ENCODE assay signal across 8 cellular contexts in genomic region chr6:142820336-142821016, GRCh38.
DNase-seq lines count a peak whose midpoint lies in the region; ATAC-seq, FAIRE-seq and TF ChIP-seq lines count a peak whose summit lies in the region.

No MANE protein-coding gene starts in this region.

- H3K4me1 ChIP-seq in kidney (ENCODE audit: control insufficient read depth in 1 of 2, insufficient read depth in 1 of 2, low read depth in 1 of 2, low read length in 2 of 2) = peaks cover 4 to 22% of the 10 kb centered on the region in 2 donors
- H3K4me1 ChIP-seq in thyroid gland = peaks cover 17 to 26% of the 10 kb centered on the region in 2 donors

- FAIRE-seq in kidney (lab: Jason Lieb, UNC) = no peak
- no peak for FAIRE-seq in D721Med (lab: Jason Lieb, UNC)

- peaks cover 28% of the 10 kb centered on the region for H3K36me3 Mint-ChIP-seq in activated CD4-positive, alpha-beta T cell treated with anti-CD3 and anti-CD28 coated beads, Interleukin-2, amount 10 ng/mL, durations not matched to agents 7 days and 5 days (ENCODE audit: low read depth)
- peaks cover 27% of the 10 kb centered on the region for H3K36me3 Mint-ChIP-seq in activated T-helper 1 cell treated with anti-CD3 and anti-CD28 coated beads, Interleukin-12 subunit alpha, Interleukin-12 subunit beta, Interleukin-2, Interleukin-4 antibody, amounts not matched to agents 30 ng/mL and 10 ng/mL and 1 ng/mL, durations not matched to agents 14 hours and 24 hours and 36 hours (ENCODE audit: low read depth)

- peak overlapping the region; percentile 91 for H3K27ac Mint-ChIP-seq in activated CD4-positive, alpha-beta T cell treated with anti-CD3 and anti-CD28 coated beads, Interleukin-2, amount 10 ng/mL, durations not matched to agents 7 days and 5 days
- H3K27ac Mint-ChIP-seq in activated T-helper 1 cell treated with anti-CD3 and anti-CD28 coated beads, Interleukin-12 subunit alpha, Interleukin-12 subunit beta, Interleukin-2, Interleukin-4 antibody, amounts not matched to agents 30 ng/mL and 10 ng/mL and 1 ng/mL, durations not matched to agents 14 hours and 24 hours and 36 hours = peak overlapping the region; percentile 98

- ATAC-seq in GM21360 (IDR thresholded peaks at IDR 0.05; ENCODE audit: unreplicated experiment) = no peak

- peak overlapping the region in 1 of 2 donors; percentile 55 for H3K27ac ChIP-seq in kidney (ENCODE audit: low read depth in 2 of 2, low read length in 2 of 2)
- peak overlapping the region in 2 of 3 donors; percentile 13 to 43 for H3K27ac ChIP-seq in thyroid gland

- CTCF ChIA-PET in activated CD4-positive, alpha-beta T cell treated with anti-CD3 and anti-CD28 coated beads, Interleukin-2, amount 10 ng/mL, durations not matched to agents 7 days and 5 days (lab: Charles Lee) = interaction anchor here (0.7 to 7.7 kb wide), 3 partner anchors 11 to 26 kb away, joined by 3 to 46 read pairs (median 5); no protein-coding TSS in a partner anchor

- POLR2A ChIA-PET in activated CD4-positive, alpha-beta T cell treated with anti-CD3 and anti-CD28 coated beads, Interleukin-2, amount 10 ng/mL, durations not matched to agents 7 days and 5 days (lab: Charles Lee) = no interaction called here

- no peaks in the 10 kb centered on the region for H3K27me3 Mint-ChIP-seq in activated CD4-positive, alpha-beta T cell treated with anti-CD3 and anti-CD28 coated beads, Interleukin-2, amount 10 ng/mL, durations not matched to agents 7 days and 5 days
- H3K27me3 Mint-ChIP-seq in activated T-helper 1 cell treated with anti-CD3 and anti-CD28 coated beads, Interleukin-12 subunit alpha, Interleukin-12 subunit beta, Interleukin-2, Interleukin-4 antibody, amounts not matched to agents 30 ng/mL and 10 ng/mL and 1 ng/mL, durations not matched to agents 14 hours and 24 hours and 36 hours (ENCODE audit: insufficient read depth) = peaks cover 3% of the 10 kb centered on the region

- intact Hi-C loops in activated T-helper 1 cell treated with anti-CD3 and anti-CD28 coated beads, Interleukin-12 subunit alpha, Interleukin-12 subunit beta, Interleukin-2, Interleukin-4 antibody, amounts not matched to agents 30 ng/mL and 10 ng/mL and 1 ng/mL, durations not matched to agents 14 hours and 24 hours and 36 hours (cut with micrococcal nuclease) = loop anchor here (1.0 to 5.0 kb wide), 6 partner anchors 22 to 673 kb away; partner anchors contain the start of genes NMBR and VTA1
- intact Hi-C loops in kidney (cut with DNase I) = no loop called here
- intact Hi-C loops in thyroid gland (cut with DNase I) = no loop called here

- TF ChIP-seq CTCF in kidney (IDR thresholded peaks at IDR 0.05; ENCODE audit: borderline replicate concordance, extremely low read depth, insufficient read depth) (no peak), thyroid gland (IDR thresholded peaks at IDR 0.05) (no peak), D721Med (IDR thresholded peaks at IDR 0.05; ENCODE audit: insufficient read depth, missing control alignments) (no peak)

- H3K9ac ChIP-seq in kidney (ENCODE audit: low read length in 2 of 2) = peak overlapping the region in 1 of 2 donors; percentile 42

- TF ChIP-seq POLR2A in thyroid gland (IDR thresholded peaks at IDR 0.05) = no peak

- H3K4me3 Mint-ChIP-seq in activated CD4-positive, alpha-beta T cell treated with anti-CD3 and anti-CD28 coated beads, Interleukin-2, amount 10 ng/mL, durations not matched to agents 7 days and 5 days = peak overlapping the region; percentile 77
- peak overlapping the region; percentile 85 for H3K4me3 Mint-ChIP-seq in activated T-helper 1 cell treated with anti-CD3 and anti-CD28 coated beads, Interleukin-12 subunit alpha, Interleukin-12 subunit beta, Interleukin-2, Interleukin-4 antibody, amounts not matched to agents 30 ng/mL and 10 ng/mL and 1 ng/mL, durations not matched to agents 14 hours and 24 hours and 36 hours

- H3K9me3 Mint-ChIP-seq in activated CD4-positive, alpha-beta T cell treated with anti-CD3 and anti-CD28 coated beads, Interleukin-2, amount 10 ng/mL, durations not matched to agents 7 days and 5 days = peaks cover 2% of the 10 kb centered on the region
- no peaks in the 10 kb centered on the region for H3K9me3 Mint-ChIP-seq in activated T-helper 1 cell treated with anti-CD3 and anti-CD28 coated beads, Interleukin-12 subunit alpha, Interleukin-12 subunit beta, Interleukin-2, Interleukin-4 antibody, amounts not matched to agents 30 ng/mL and 10 ng/mL and 1 ng/mL, durations not matched to agents 14 hours and 24 hours and 36 hours

- H3K36me3 ChIP-seq in kidney (ENCODE audit: control insufficient read depth in 1 of 2, insufficient read depth in 2 of 2, low read length in 2 of 2) = no peaks in the 10 kb centered on the region
- H3K36me3 ChIP-seq in thyroid gland = no peaks in the 10 kb centered on the region

- WGBS in thyroid gland, 2 donors = 67 to 79% methylated on average over 4 of the region's 4 CpGs

- H3K4me3 ChIP-seq in kidney (ENCODE audit: low read length in 2 of 2) (peak overlapping the region; percentile 75), thyroid gland (replicated peaks in 1 of 3) (peak overlapping the region in 1 of 3 donors; percentile 8)

- H3K27me3 ChIP-seq in thyroid gland = no peaks in the 10 kb centered on the region

- peaks cover 67% of the 10 kb centered on the region for H3K4me1 Mint-ChIP-seq in activated CD4-positive, alpha-beta T cell treated with anti-CD3 and anti-CD28 coated beads, Interleukin-2, amount 10 ng/mL, durations not matched to agents 7 days and 5 days
- peaks cover 76% of the 10 kb centered on the region for H3K4me1 Mint-ChIP-seq in activated T-helper 1 cell treated with anti-CD3 and anti-CD28 coated beads, Interleukin-12 subunit alpha, Interleukin-12 subunit beta, Interleukin-2, Interleukin-4 antibody, amounts not matched to agents 30 ng/mL and 10 ng/mL and 1 ng/mL, durations not matched to agents 14 hours and 24 hours and 36 hours (ENCODE audit: low read depth)

- no peaks in the 10 kb centered on the region for H3K9me3 ChIP-seq in kidney (ENCODE audit: control insufficient read depth in 1 of 2, low read length in 2 of 2)
- H3K9me3 ChIP-seq in thyroid gland = no peaks in the 10 kb centered on the region

- DNase-seq in activated CD4-positive, alpha-beta T cell treated with anti-CD3 and anti-CD28 coated beads, Interleukin-2, amount 10 ng/mL, durations not matched to agents 7 days and 5 days = no peak
- no peak for DNase-seq in activated CD4-positive, alpha-beta T cell treated with anti-CD3 and anti-CD28 coated beads, Interleukin-2, amount 50 U/mL, for 48 hours
- no peak for DNase-seq in activated T-helper 1 cell treated with anti-CD3 and anti-CD28 coated beads, Interleukin-12 subunit alpha, Interleukin-12 subunit beta, Interleukin-2, Interleukin-4 antibody, amounts not matched to agents 30 ng/mL and 10 ng/mL and 1 ng/mL, durations not matched to agents 14 hours and 24 hours and 36 hours (ENCODE audit: low spot score)
- no peak for DNase-seq in kidney
- DNase-seq in thyroid gland = no peak
- no peak for DNase-seq in D721Med (ENCODE audit: insufficient read length, low spot score)
- no peak for DNase-seq in NCI-H146 (lab: John Stamatoyannopoulos, UW)
